Comparison of ENCODE assay signal across 12 cellular contexts in the genomic region with DNA sequence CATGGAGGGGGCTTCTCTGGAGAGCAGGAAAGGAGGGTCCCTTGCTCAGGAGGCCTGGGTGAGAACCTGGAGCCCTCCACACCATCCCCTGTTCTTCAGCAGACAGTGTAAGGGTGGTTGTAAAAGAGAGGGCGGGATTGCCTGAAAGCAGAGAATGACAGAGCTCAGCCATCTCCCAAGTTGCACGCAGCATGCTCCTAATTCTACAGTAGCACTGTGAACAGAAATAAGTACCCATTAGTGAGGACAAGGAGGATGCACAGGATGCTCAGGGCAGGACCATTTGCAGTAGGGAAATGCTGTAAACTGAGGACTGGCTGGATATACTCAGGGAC. TPM values are rescaled to one million over a fixed set of nuclear protein-coding genes. Genes with fewer than 3 reads are reported as not detected.
DNase-seq lines count a peak whose midpoint lies in the region; ATAC-seq and TF ChIP-seq lines count a peak whose summit lies in the region.
"Had no signal": no experiment of that assay in that cellular context is flagged by ENCODE, and none has a peak within 500 bp of the region (broad histone marks: within the 10 kb centered on the region; RNA-seq: fewer than 3 reads in every experiment).

No MANE protein-coding gene starts in this region.

- peaks cover 77% of the 10 kb centered on the region for H3K36me3 ChIP-seq in DND-41 (ENCODE audit: insufficient read depth, low read length)
- H3K36me3 ChIP-seq in Karpas-422 (ENCODE audit: insufficient read depth, low read length) = 0 out of 2 replicates have a peak, but pooled peaks cover 5% of the 10 kb centered on the region
- H3K36me3 ChIP-seq in effector memory CD4-positive, alpha-beta T cell (ENCODE audit: control insufficient read depth, insufficient read depth, low read length) = peaks cover 6% of the 10 kb centered on the region
- no peaks in the 10 kb centered on the region for H3K36me3 ChIP-seq in gastrocnemius medialis
- H3K36me3 ChIP-seq: tibial nerve had no signal

- intact Hi-C loops in gastrocnemius medialis (cut with DNase I; ENCODE audit: low total_unique reads) = no loop called here

- in situ Hi-C loops in gastrocnemius medialis (cut with MboI; ENCODE audit: low sequenced_read_pairs in 4 of 4) = no loop called here

- peaks cover 46% of the 10 kb centered on the region for H4K20me1 ChIP-seq in DND-41 (ENCODE audit: insufficient read depth, low read length)
- H4K20me1 ChIP-seq in Karpas-422 (ENCODE audit: insufficient read depth, low read depth, low read length) = no peaks in the 10 kb centered on the region

- H3K9ac ChIP-seq in DND-41 (ENCODE audit: low read depth, low read length) = peak overlapping the region; percentile 99
- peak overlapping the region; percentile 90 for H3K9ac ChIP-seq in Karpas-422 (ENCODE audit: low read length)
- H3K9ac ChIP-seq: SK-N-SH had no signal

- DNase-seq in DND-41 (peak; percentile 44), Karpas-422 (peak; percentile 66), gastrocnemius medialis (no peak), GM03348 (ENCODE audit: low spot score) (no peak)
- no peak for DNase-seq in effector memory CD4-positive, alpha-beta T cell
- DNase-seq: KG1, NCI-H2171 treated with DMSO at 0.1 percent for 48 hours, SK-N-SH had no signal

- H3K9me2 ChIP-seq in Karpas-422 (replicated peaks; ENCODE audit: insufficient read depth, low read length) = no peaks in the 10 kb centered on the region
- H3K9me2 ChIP-seq: SK-N-SH had no signal

- H3K4me1 ChIP-seq in DND-41 (ENCODE audit: insufficient read depth, low read length) (peaks cover 77% of the 10 kb centered on the region), Karpas-422 (ENCODE audit: low read length) (peaks cover 100% of the 10 kb centered on the region), gastrocnemius medialis (peaks cover 89 to 92% of the 10 kb centered on the region in 2 donors)
- H3K4me1 ChIP-seq in effector memory CD4-positive, alpha-beta T cell (ENCODE audit: control insufficient read depth, insufficient read depth, low read length, poor library complexity, severe bottlenecking) = peaks cover 81% of the 10 kb centered on the region

- peak overlapping the region; percentile 100 for H3K27ac ChIP-seq in DND-41 (ENCODE audit: low read length)
- peak overlapping the region; percentile 100 for H3K27ac ChIP-seq in Karpas-422 (ENCODE audit: low read length)
- peak overlapping the region; percentile 97 for H3K27ac ChIP-seq in effector memory CD4-positive, alpha-beta T cell (ENCODE audit: insufficient read depth, low read length, poor library complexity, severe bottlenecking)
- peak overlapping the region; percentile 94 to 97 (median 95) for H3K27ac ChIP-seq in gastrocnemius medialis

- H3K27me3 ChIP-seq in DND-41 (ENCODE audit: insufficient read depth, low read length, poor library complexity) (no peaks in the 10 kb centered on the region), Karpas-422 (ENCODE audit: low read length) (no peaks in the 10 kb centered on the region), gastrocnemius medialis (no peaks in the 10 kb centered on the region)
- H3K27me3 ChIP-seq in effector memory CD4-positive, alpha-beta T cell (replicated peaks; ENCODE audit: control insufficient read depth, insufficient read depth, low read length, poor library complexity, severe bottlenecking) = no peaks in the 10 kb centered on the region
- H3K27me3 ChIP-seq: tibial nerve had no signal

- no peaks in the 10 kb centered on the region for H3K9me3 ChIP-seq in DND-41 (ENCODE audit: insufficient read depth, low read length, severe bottlenecking)
- no peaks in the 10 kb centered on the region for H3K9me3 ChIP-seq in Karpas-422 (ENCODE audit: low read length)
- no peaks in the 10 kb centered on the region for H3K9me3 ChIP-seq in effector memory CD4-positive, alpha-beta T cell (ENCODE audit: control insufficient read depth, low read length)
- H3K9me3 ChIP-seq in gastrocnemius medialis = no peaks in the 10 kb centered on the region
- H3K9me3 ChIP-seq: SK-N-SH, tibial nerve had no signal

- TF ChIP-seq CTCF in DND-41 (IDR thresholded peaks at IDR 0.05; ENCODE audit: borderline replicate concordance, extremely low read depth, low read length, poor library complexity, severe bottlenecking) = no peak
- no peak for TF ChIP-seq CTCF in gastrocnemius medialis (IDR thresholded peaks at IDR 0.05 in 4 of 5, conservative IDR thresholded peaks at IDR 0.05 in 1 of 5)

- H3K79me2 ChIP-seq in DND-41 (ENCODE audit: insufficient read depth, low read length) = peaks cover 82% of the 10 kb centered on the region
- H3K79me2 ChIP-seq in Karpas-422 (ENCODE audit: low read length) = peaks cover 65% of the 10 kb centered on the region

- ATAC-seq in DND-41 (ENCODE audit: insufficient read depth, low read depth) (no peak), gastrocnemius medialis (peak in 1 of 2 donors; percentile 3), GM18861 (IDR thresholded peaks at IDR 0.05; ENCODE audit: unreplicated experiment) (no peak), GM21529 (IDR thresholded peaks at IDR 0.05; ENCODE audit: unreplicated experiment) (no peak), esophagus mucosa (no peak)

- H3K4me2 ChIP-seq in DND-41 (ENCODE audit: insufficient read depth, low read length) = peak overlapping the region; percentile 89
- peak overlapping the region; percentile 83 for H3K4me2 ChIP-seq in Karpas-422 (ENCODE audit: low read depth, low read length, poor library complexity, severe bottlenecking)
- H3K4me2 ChIP-seq: SK-N-SH had no signal

- H3K4me3 ChIP-seq in DND-41 (ENCODE audit: low read depth in 1 of 2, low read length in 2 of 2) (peak overlapping the region; percentile 35 to 84), Karpas-422 (ENCODE audit: low read length) (peak overlapping the region; percentile 44; the same call in 1 of the 2 replicates), gastrocnemius medialis (no peak overlapping the region)
- H3K4me3 ChIP-seq in effector memory CD4-positive, alpha-beta T cell (ENCODE audit: insufficient read depth, low read depth, low read length, poor library complexity, severe bottlenecking) = peak overlapping the region; percentile 5
- H3K4me3 ChIP-seq: tibial nerve had no signal

- H2AFZ ChIP-seq in DND-41 (ENCODE audit: low read depth, low read length) (no peak overlapping the region), Karpas-422 (ENCODE audit: low read length) (no peak overlapping the region)

- TF ChIP-seq POLR2A in gastrocnemius medialis (IDR thresholded peaks at IDR 0.05) = no peak

RNA-seq across cellular contexts. Expression of a gene that starts 8.4 kb away (rescaled TPM):
- total RNA-seq in Karpas-422 (2014; rRNA removed; shearing (Covaris generic); ENCODE audit: low replicate concordance) = 241 and 291 TPM in 2 replicates
- 100 to 1,000 TPM in 3 of 4 donors, 10 to 100 TPM in 1; 93.4 to 128 (median 114) TPM for total RNA-seq in gastrocnemius medialis
- total RNA-seq in esophagus mucosa = 8.4 TPM

RNA-seq across cellular contexts. Expression of a gene that starts 37.5 kb away (rescaled TPM):
- total RNA-seq in Karpas-422 (2014; rRNA removed; shearing (Covaris generic); ENCODE audit: low replicate concordance) = 132 and 133 TPM in 2 replicates
- 1 to 10 TPM; 5.0 to 7.2 (median 5.7) TPM for total RNA-seq in gastrocnemius medialis
- total RNA-seq in esophagus mucosa = 118 TPM

RNA-seq across cellular contexts. Expression of a gene that starts 57.9 kb away (rescaled TPM):
- 277 and 387 TPM in 2 replicates for total RNA-seq in Karpas-422 (2014; rRNA removed; shearing (Covaris generic); ENCODE audit: low replicate concordance)
- total RNA-seq in gastrocnemius medialis (100 to 1,000 TPM in 3 of 4 donors, 10 to 100 TPM in 1; 91.6 to 164 (median 142) TPM), esophagus mucosa (10.8 TPM)

Comparison
In these comparisons a context has a peak if more than half of its experiments do, and no peak if none do; other contexts are left out.
1. DNase-seq: peak in DND-41 (single experiment) and Karpas-422 (single experiment); none in effector memory CD4-positive, alpha-beta T cell (0 of 3), gastrocnemius medialis (0 of 2) and GM03348 (single experiment).
2. H3K4me3 ChIP-seq: peak in DND-41 (2 of 2), Karpas-422 (single experiment) and effector memory CD4-positive, alpha-beta T cell (single experiment); none in gastrocnemius medialis (0 of 4).
3. RNA of a gene that starts 8.4 kb away (total RNA-seq): 241 to 291 TPM in Karpas-422 and 93.4 to 128 TPM in gastrocnemius medialis; 8.4 TPM in esophagus mucosa (single experiment); every median in the first group is over 10 times any median in the second.
4. RNA of a gene that starts 37.5 kb away (total RNA-seq): 132 to 133 TPM in Karpas-422 and 118 TPM in esophagus mucosa (single experiment); 5.0 to 7.2 TPM in gastrocnemius medialis; every median in the first group is over 10 times any median in the second.
5. Peak in every context shown above with its lines, with median percentiles within 50 percentile points of each other: H3K27ac ChIP-seq.